Comparison of ENCODE assay signal across 25 cellular contexts in the genomic region with DNA sequence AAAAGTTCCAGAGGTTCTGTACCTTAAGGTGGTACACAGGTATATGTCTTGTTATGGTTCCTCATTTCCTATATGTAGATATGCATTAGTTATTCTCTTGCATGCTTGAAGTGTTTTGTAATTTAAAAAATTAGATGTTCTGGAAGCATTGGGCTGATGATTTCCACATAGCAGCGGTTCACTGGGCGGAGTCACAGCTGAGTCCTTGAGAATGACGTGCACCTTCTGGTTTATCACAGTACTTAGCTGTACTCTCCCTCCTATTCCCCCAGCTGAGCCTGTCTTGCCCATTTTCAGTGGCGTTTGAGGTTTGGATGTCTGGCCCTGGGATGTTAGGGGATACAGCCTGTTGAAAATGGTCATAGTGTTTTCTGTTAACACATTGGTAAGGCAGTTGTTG.
DNase-seq lines count a peak whose midpoint lies in the region; ATAC-seq and TF ChIP-seq lines count a peak whose summit lies in the region.
"Had no signal": no experiment of that assay in that cellular context is flagged by ENCODE, and none has a peak within 500 bp of the region (broad histone marks: within the 10 kb centered on the region; RNA-seq: fewer than 3 reads in every experiment).

No MANE protein-coding gene starts in this region.

- no peaks in the 10 kb centered on the region for H3K9me3 ChIP-seq in left ventricle myocardium inferior (replicated peaks)
- H3K9me3 ChIP-seq: pancreas had no signal

- no peaks in the 10 kb centered on the region for H3K36me3 ChIP-seq in left ventricle myocardium inferior
- H3K36me3 ChIP-seq: pancreas had no signal

- no peak overlapping the region for H3K27ac ChIP-seq in left ventricle myocardium inferior (replicated peaks)
- H3K27ac ChIP-seq: dorsolateral prefrontal cortex, pancreas, VCaP had no signal

- intact Hi-C loops in Right ventricle myocardium inferior (cut with DNase I) (loop anchor here (5.0 kb wide), 1 partner anchor 34 kb away; no protein-coding TSS in a partner anchor), left ventricle myocardium inferior (cut with micrococcal nuclease) (no loop called here), left ventricle myocardium superior (cut with micrococcal nuclease) (no loop called here)

- DNase-seq in Right ventricle myocardium inferior (ENCODE audit: missing footprints), result no peak
- no peak for DNase-seq in left ventricle myocardium inferior
- peak; percentile 92 for DNase-seq in amniotic epithelial cell (ENCODE audit: low read depth)
- DNase-seq in left ventricle myocardium superior, result no peak
- DNase-seq in GM10266 (ENCODE audit: extremely low spot score), result no peak
- no peak for DNase-seq in DMS 273 (lab: John Stamatoyannopoulos, UW; ENCODE audit: unreplicated experiment)
- DNase-seq in T-helper 1 cell, result no peak
- DNase-seq: activated CD4-positive, alpha-beta T cell treated with anti-CD3 and anti-CD28 coated beads for 4 hours; activated T-cell treated with anti-CD3 and anti-CD28 coated beads, Interleukin-2, amount 50 U/mL, for 24 hours; AML-193; CD4-positive, alpha-beta T cell; dorsolateral prefrontal cortex; foreskin melanocyte; HFFc6; mammary epithelial cell; NCI-H2029; NCI-H2227 treated with DMSO at 0.1 percent for 48 hours; pancreas; stimulated activated CD4-positive, alpha-beta T cell treated with anti-CD3 and anti-CD28 coated beads, Interleukin-4, amount 100 ng/mL, for 24 hours; substantia nigra had no signal

- H3K4me1 ChIP-seq in left ventricle myocardium inferior, result peaks cover 14% of the 10 kb centered on the region
- H3K4me1 ChIP-seq: pancreas had no signal

- TF ChIP-seq CTCF in left ventricle myocardium inferior (IDR thresholded peaks at IDR 0.05; ENCODE audit: borderline replicate concordance) (no peak), GM10266 (IDR thresholded peaks at IDR 0.05; ENCODE audit: control insufficient read depth, insufficient read depth, low read depth, missing control alignments) (no peak)

- H3K27me3 ChIP-seq in left ventricle myocardium inferior (ENCODE audit: low read depth), result no peaks in the 10 kb centered on the region
- H3K27me3 ChIP-seq: dorsolateral prefrontal cortex, pancreas had no signal

- ATAC-seq in Right ventricle myocardium inferior (peak; percentile 65), left ventricle myocardium superior (peak; percentile 64), HG02678 (IDR thresholded peaks at IDR 0.05; ENCODE audit: unreplicated experiment) (no peak)
- ATAC-seq: GM23338; pancreas; sciatic nerve; stimulated activated effector memory CD8-positive, alpha-beta T cell treated with anti-CD3 and anti-CD28 coated beads, Interleukin-12 subunit alpha, Interleukin-12 subunit beta, amount 100 ng/mL, for 72 hours had no signal

- no peak overlapping the region for H3K4me3 ChIP-seq in left ventricle myocardium inferior
- H3K4me3 ChIP-seq: dorsolateral prefrontal cortex, GM23338, pancreas had no signal
